Comparison of ENCODE assay signal across 1 cellular context in the genomic region with DNA sequence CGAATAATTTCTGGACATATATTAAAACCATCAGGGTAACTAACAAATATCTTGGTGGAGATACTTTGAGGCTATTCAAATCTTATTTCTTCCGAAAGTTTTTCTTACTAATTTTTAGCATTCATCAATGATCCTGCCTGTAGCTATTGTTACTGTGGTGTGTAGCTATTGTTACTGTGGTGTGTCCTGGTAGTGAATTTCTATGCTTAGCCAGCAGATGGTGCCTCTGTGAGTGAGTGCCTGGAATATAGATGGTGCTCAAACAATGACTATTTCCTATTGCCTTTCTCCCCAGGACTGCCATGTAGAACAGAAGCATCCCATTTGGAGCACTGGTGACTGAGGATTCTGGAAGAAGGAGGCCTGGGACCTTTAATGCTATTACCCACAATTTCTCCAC.
TF ChIP-seq lines count a peak whose summit lies in the region.

No MANE protein-coding gene starts in this region.

TF ChIP-seq in WTC11, 78 proteins besides CTCF, POLR2A, EP300 and RAD21 (continued from another document):
- TF ChIP-seq, protein P1, sequence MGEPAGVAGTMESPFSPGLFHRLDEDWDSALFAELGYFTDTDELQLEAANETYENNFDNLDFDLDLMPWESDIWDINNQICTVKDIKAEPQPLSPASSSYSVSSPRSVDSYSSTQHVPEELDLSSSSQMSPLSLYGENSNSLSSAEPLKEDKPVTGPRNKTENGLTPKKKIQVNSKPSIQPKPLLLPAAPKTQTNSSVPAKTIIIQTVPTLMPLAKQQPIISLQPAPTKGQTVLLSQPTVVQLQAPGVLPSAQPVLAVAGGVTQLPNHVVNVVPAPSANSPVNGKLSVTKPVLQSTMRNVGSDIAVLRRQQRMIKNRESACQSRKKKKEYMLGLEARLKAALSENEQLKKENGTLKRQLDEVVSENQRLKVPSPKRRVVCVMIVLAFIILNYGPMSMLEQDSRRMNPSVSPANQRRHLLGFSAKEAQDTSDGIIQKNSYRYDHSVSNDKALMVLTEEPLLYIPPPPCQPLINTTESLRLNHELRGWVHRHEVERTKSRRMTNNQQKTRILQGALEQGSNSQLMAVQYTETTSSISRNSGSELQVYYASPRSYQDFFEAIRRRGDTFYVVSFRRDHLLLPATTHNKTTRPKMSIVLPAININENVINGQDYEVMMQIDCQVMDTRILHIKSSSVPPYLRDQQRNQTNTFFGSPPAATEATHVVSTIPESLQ (CRISPR knock-in tag; IDR thresholded peaks at IDR 0.05): no peak
- TF ChIP-seq, protein P2, sequence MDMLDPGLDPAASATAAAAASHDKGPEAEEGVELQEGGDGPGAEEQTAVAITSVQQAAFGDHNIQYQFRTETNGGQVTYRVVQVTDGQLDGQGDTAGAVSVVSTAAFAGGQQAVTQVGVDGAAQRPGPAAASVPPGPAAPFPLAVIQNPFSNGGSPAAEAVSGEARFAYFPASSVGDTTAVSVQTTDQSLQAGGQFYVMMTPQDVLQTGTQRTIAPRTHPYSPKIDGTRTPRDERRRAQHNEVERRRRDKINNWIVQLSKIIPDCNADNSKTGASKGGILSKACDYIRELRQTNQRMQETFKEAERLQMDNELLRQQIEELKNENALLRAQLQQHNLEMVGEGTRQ (CRISPR knock-in tag; IDR thresholded peaks at IDR 0.05): no peak
- TF ChIP-seq IRF2 (CRISPR knock-in tag; IDR thresholded peaks at IDR 0.05; ENCODE audit: borderline replicate concordance, low read depth): no peak
- TF ChIP-seq CREM (CRISPR knock-in tag; IDR thresholded peaks at IDR 0.05): no peak
- no peak for TF ChIP-seq ZNF263 (CRISPR knock-in tag; IDR thresholded peaks at IDR 0.05; ENCODE audit: low read depth)
- TF ChIP-seq HMGA2 (CRISPR knock-in tag; IDR thresholded peaks at IDR 0.05): no peak
- TF ChIP-seq OVOL2 (CRISPR knock-in tag; IDR thresholded peaks at IDR 0.05; ENCODE audit: borderline replicate concordance): no peak
- TF ChIP-seq, protein P3, sequence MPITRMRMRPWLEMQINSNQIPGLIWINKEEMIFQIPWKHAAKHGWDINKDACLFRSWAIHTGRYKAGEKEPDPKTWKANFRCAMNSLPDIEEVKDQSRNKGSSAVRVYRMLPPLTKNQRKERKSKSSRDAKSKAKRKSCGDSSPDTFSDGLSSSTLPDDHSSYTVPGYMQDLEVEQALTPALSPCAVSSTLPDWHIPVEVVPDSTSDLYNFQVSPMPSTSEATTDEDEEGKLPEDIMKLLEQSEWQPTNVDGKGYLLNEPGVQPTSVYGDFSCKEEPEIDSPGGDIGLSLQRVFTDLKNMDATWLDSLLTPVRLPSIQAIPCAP (CRISPR knock-in tag; IDR thresholded peaks at IDR 0.05): no peak
- no peak for TF ChIP-seq TCF7 (CRISPR knock-in tag; IDR thresholded peaks at IDR 0.05; ENCODE audit: low read depth)
TF ChIP-seq in WTC11: peak in this region for 0.
